ENCODE assay signal across 10 cellular contexts in the genomic region with DNA sequence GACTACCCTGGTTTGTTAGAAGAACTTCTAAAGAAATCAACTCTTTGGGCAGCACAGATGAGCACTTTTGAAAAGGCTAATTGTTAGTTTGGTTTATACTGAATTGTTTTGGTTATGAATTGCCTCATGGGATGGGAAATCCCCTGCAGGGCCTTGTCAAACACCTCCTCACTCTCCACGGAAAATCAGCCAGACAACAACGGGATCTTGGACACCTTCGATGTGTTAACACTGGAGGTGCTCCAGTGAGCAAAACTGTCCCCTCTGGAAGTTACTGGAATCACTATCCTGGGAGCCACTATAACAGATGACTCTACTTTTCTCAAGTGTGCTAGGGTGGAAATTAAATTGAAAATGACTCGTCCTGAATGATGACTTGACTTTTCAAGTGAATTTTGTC. TPM values are rescaled to one million over a fixed set of nuclear protein-coding genes. Genes with fewer than 3 reads are reported as not detected.
A peak's percentile ranks its signal among the peaks of the same experiment; 100 is the strongest.
DNase-seq lines count a peak whose midpoint lies in the region; ATAC-seq, FAIRE-seq and TF ChIP-seq lines count a peak whose summit lies in the region.
"Had no signal": no experiment of that assay in that cellular context is flagged by ENCODE, and none has a peak within 500 bp of the region (broad histone marks: within the 10 kb centered on the region; RNA-seq: fewer than 3 reads in every experiment).

No MANE protein-coding gene starts in this region.

- H3K36me3 ChIP-seq in small intestine (ENCODE audit: control insufficient read depth in 2 of 2, insufficient read depth in 2 of 2, low read length in 2 of 2), result no peaks in the 10 kb centered on the region
- H3K36me3 ChIP-seq: ascending aorta had no signal

- peak; percentile 35 for ATAC-seq in HG02623 (IDR thresholded peaks at IDR 0.05; ENCODE audit: unreplicated experiment)
- no peak for ATAC-seq in GM21423 (IDR thresholded peaks at IDR 0.05; ENCODE audit: unreplicated experiment)
- ATAC-seq in GM21737 (IDR thresholded peaks at IDR 0.05; ENCODE audit: unreplicated experiment), result no peak

- peaks cover 21% of the 10 kb centered on the region for H3K36me3 Mint-ChIP-seq in activated naive CD4-positive, alpha-beta T cell treated with anti-CD3 and anti-CD28 coated beads, Interleukin-2, amount 10 ng/mL, durations not matched to agents 7 days and 5 days

- TF ChIP-seq CTCF in GM10248 (IDR thresholded peaks at IDR 0.05; ENCODE audit: control extremely low read depth, extremely low read depth, low read depth, missing control alignments), result no peak

- H3K27me3 ChIP-seq in small intestine (ENCODE audit: control insufficient read depth in 2 of 2, insufficient read depth in 2 of 2, low read length in 2 of 2), result no peaks in the 10 kb centered on the region
- H3K27me3 ChIP-seq: ascending aorta had no signal

- no peaks in the 10 kb centered on the region for H3K9me3 Mint-ChIP-seq in activated naive CD4-positive, alpha-beta T cell treated with anti-CD3 and anti-CD28 coated beads, Interleukin-2, amount 10 ng/mL, durations not matched to agents 7 days and 5 days

- H3K4me3 ChIP-seq in small intestine (ENCODE audit: low read depth in 1 of 2, low read length in 2 of 2), result no peak overlapping the region
- H3K4me3 ChIP-seq: ascending aorta had no signal

- H3K4me1 Mint-ChIP-seq in activated naive CD4-positive, alpha-beta T cell treated with anti-CD3 and anti-CD28 coated beads, Interleukin-2, amount 10 ng/mL, durations not matched to agents 7 days and 5 days, result peaks cover 22% of the 10 kb centered on the region

- peaks cover 2 to 3% of the 10 kb centered on the region in 2 donors for H3K4me1 ChIP-seq in small intestine (ENCODE audit: control insufficient read depth in 2 of 2, insufficient read depth in 1 of 2, low read depth in 1 of 2, low read length in 1 of 2)

- CTCF ChIA-PET in GM10248 (lab: Yijun Ruan, JAX), result interaction anchor here (1.0 to 1.4 kb wide), 3 partner anchors 12 to 56 kb away, joined by 3 to 4 read pairs (median 3); no protein-coding TSS in a partner anchor
- CTCF ChIA-PET in activated naive CD4-positive, alpha-beta T cell treated with anti-CD3 and anti-CD28 coated beads, Interleukin-2, amount 10 ng/mL, durations not matched to agents 7 days and 5 days (lab: Charles Lee), result no interaction called here

- no peak for FAIRE-seq in small intestine (lab: Jason Lieb, UNC)

- DNase-seq in GM10248 (ENCODE audit: extremely low spot score) (peak; percentile 13), lung microvascular endothelial cell (ENCODE audit: low read depth in 2 of 2) (peak; percentile 37 to 47), small intestine (no peak)
- DNase-seq in activated naive CD4-positive, alpha-beta T cell treated with anti-CD3 and anti-CD28 coated beads, Interleukin-2, amount 10 ng/mL, durations not matched to agents 7 days and 5 days, result peak; percentile 20
- DNase-seq in central memory CD4-positive, alpha-beta T cell, result no peak
- DNase-seq: NCI-H1105 had no signal

- no peaks in the 10 kb centered on the region for H3K9me3 ChIP-seq in small intestine (ENCODE audit: control insufficient read depth, low read depth)
- H3K9me3 ChIP-seq: ascending aorta had no signal

- H3K4me3 Mint-ChIP-seq in activated naive CD4-positive, alpha-beta T cell treated with anti-CD3 and anti-CD28 coated beads, Interleukin-2, amount 10 ng/mL, durations not matched to agents 7 days and 5 days, result no peak overlapping the region

- H3K27ac Mint-ChIP-seq in activated naive CD4-positive, alpha-beta T cell treated with anti-CD3 and anti-CD28 coated beads, Interleukin-2, amount 10 ng/mL, durations not matched to agents 7 days and 5 days, result no peak overlapping the region

- H3K27ac ChIP-seq in small intestine (ENCODE audit: low read depth in 1 of 2, low read length in 1 of 2), result no peak overlapping the region

- no peaks in the 10 kb centered on the region for H3K27me3 Mint-ChIP-seq in activated naive CD4-positive, alpha-beta T cell treated with anti-CD3 and anti-CD28 coated beads, Interleukin-2, amount 10 ng/mL, durations not matched to agents 7 days and 5 days

- 38 to 62% (median 44%) methylated on average over 4 of the region's 4 CpGs for WGBS in small intestine, 3 donors

- POLR2A ChIA-PET in GM10248 (lab: Yijun Ruan, JAX), result no interaction called here

RNA-seq across cellular contexts. Expression of a gene that starts 38.7 kb away (rescaled TPM):
- total RNA-seq in lung microvascular endothelial cell, result 24.0 and 30.4 TPM in 2 replicates
- polyA plus RNA-seq in small intestine, result 10 to 100 TPM in 1 of 3 donors, 1 to 10 TPM in 2; 1.6 to 14.2 (median 2.0) TPM

Comparison
In these comparisons a context has a peak if more than half of its experiments do, and no peak if none do; other contexts are left out.
1. DNase-seq: peak in GM10248 (single experiment), activated naive CD4-positive, alpha-beta T cell treated with anti-CD3 and anti-CD28 coated beads, Interleukin-2, amount 10 ng/mL, durations not matched to agents 7 days and 5 days (single experiment) and lung microvascular endothelial cell (2 of 2); none in central memory CD4-positive, alpha-beta T cell (single experiment) and small intestine (single experiment).